Comparison of ENCODE assay signal across 1 cellular context in the genomic region with DNA sequence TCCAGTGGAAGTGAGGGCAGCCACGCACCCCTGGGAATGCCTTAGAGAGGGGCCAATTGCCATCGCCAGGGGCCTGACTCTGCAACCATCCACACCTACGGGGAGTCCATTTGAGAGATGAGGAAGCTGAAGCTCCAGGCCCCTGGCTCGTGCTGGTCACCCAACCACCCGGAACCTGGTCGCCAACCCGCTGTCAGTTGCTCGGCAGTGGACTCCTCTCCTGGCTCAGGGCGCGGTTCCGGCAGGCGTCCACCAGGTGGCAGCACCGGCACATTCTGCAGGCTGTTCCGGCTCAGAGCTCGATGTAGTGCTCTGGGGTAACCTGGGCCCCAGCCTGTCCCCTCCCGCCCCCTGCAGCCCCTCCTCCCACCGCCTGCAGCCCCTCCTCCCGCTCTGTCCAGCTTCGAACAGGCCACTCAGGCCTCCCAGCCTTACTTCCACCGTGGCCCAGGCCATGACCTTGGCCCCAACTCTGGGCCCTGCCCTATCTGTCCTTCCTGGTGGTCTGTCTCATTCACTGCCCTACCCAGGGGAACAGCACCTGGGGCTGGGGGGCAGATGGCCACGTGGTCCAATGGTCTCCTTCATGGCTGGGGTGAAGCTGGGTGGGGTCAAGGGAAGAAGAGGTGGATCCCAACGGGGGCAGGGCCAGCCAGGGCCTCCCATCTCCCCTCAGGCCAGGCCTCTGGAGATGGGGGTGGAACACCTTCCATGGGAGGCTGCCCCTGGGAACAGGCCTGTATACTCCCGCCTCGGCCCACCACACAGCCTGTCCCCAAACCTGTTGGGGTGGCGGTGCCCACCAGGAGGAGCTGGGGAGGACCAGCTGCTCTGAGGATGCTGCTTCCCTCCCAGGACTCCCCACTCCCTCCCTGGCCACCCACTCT.
TF ChIP-seq lines count a peak whose summit lies in the region.

No MANE protein-coding gene starts in this region.

TF ChIP-seq in HepG2, 621 proteins besides CTCF, POLR2A, EP300 and RAD21 (continued from another document and continues in another):
- TF ChIP-seq, protein P1, sequence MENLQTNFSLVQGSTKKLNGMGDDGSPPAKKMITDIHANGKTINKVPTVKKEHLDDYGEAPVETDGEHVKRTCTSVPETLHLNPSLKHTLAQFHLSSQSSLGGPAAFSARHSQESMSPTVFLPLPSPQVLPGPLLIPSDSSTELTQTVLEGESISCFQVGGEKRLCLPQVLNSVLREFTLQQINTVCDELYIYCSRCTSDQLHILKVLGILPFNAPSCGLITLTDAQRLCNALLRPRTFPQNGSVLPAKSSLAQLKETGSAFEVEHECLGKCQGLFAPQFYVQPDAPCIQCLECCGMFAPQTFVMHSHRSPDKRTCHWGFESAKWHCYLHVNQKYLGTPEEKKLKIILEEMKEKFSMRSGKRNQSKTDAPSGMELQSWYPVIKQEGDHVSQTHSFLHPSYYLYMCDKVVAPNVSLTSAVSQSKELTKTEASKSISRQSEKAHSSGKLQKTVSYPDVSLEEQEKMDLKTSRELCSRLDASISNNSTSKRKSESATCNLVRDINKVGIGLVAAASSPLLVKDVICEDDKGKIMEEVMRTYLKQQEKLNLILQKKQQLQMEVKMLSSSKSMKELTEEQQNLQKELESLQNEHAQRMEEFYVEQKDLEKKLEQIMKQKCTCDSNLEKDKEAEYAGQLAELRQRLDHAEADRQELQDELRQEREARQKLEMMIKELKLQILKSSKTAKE (CRISPR knock-in tag; IDR thresholded peaks at IDR 0.05; ENCODE audit: borderline replicate concordance): peak; percentile 91
- no peak for TF ChIP-seq ZNF101 (CRISPR knock-in tag; IDR thresholded peaks at IDR 0.05; ENCODE audit: borderline replicate concordance, low read depth)
- TF ChIP-seq, protein P2, sequence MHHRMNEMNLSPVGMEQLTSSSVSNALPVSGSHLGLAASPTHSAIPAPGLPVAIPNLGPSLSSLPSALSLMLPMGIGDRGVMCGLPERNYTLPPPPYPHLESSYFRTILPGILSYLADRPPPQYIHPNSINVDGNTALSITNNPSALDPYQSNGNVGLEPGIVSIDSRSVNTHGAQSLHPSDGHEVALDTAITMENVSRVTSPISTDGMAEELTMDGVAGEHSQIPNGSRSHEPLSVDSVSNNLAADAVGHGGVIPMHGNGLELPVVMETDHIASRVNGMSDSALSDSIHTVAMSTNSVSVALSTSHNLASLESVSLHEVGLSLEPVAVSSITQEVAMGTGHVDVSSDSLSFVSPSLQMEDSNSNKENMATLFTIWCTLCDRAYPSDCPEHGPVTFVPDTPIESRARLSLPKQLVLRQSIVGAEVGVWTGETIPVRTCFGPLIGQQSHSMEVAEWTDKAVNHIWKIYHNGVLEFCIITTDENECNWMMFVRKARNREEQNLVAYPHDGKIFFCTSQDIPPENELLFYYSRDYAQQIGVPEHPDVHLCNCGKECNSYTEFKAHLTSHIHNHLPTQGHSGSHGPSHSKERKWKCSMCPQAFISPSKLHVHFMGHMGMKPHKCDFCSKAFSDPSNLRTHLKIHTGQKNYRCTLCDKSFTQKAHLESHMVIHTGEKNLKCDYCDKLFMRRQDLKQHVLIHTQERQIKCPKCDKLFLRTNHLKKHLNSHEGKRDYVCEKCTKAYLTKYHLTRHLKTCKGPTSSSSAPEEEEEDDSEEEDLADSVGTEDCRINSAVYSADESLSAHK (CRISPR knock-in tag; IDR thresholded peaks at IDR 0.05; ENCODE audit: borderline replicate concordance): no peak
- TF ChIP-seq PTBP1 (IDR thresholded peaks at IDR 0.05; ENCODE audit: low read depth, low read length, poor library complexity, severe bottlenecking): no peak
- no peak for TF ChIP-seq SIN3B (IDR thresholded peaks at IDR 0.05; ENCODE audit: low read length)
- TF ChIP-seq DNMT1 (CRISPR knock-in tag; IDR thresholded peaks at IDR 0.05): no peak
- no peak for TF ChIP-seq CENPX (CRISPR knock-in tag; IDR thresholded peaks at IDR 0.05)
- no peak for TF ChIP-seq CENPT (CRISPR knock-in tag; IDR thresholded peaks at IDR 0.05; ENCODE audit: low read depth)
- TF ChIP-seq, protein P3, sequence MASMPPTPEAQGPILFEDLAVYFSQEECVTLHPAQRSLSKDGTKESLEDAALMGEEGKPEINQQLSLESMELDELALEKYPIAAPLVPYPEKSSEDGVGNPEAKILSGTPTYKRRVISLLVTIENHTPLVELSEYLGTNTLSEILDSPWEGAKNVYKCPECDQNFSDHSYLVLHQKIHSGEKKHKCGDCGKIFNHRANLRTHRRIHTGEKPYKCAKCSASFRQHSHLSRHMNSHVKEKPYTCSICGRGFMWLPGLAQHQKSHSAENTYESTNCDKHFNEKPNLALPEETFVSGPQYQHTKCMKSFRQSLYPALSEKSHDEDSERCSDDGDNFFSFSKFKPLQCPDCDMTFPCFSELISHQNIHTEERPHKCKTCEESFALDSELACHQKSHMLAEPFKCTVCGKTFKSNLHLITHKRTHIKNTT (CRISPR knock-in tag; IDR thresholded peaks at IDR 0.05): no peak
- no peak for TF ChIP-seq ZSCAN22 (CRISPR knock-in tag; IDR thresholded peaks at IDR 0.05)
- TF ChIP-seq TCF12 (IDR thresholded peaks at IDR 0.05): no peak
- no peak for TF ChIP-seq TCF12 (CRISPR knock-in tag; IDR thresholded peaks at IDR 0.05)
- TF ChIP-seq HOXD1 (CRISPR knock-in tag; IDR thresholded peaks at IDR 0.05): no peak
- TF ChIP-seq, protein P4, sequence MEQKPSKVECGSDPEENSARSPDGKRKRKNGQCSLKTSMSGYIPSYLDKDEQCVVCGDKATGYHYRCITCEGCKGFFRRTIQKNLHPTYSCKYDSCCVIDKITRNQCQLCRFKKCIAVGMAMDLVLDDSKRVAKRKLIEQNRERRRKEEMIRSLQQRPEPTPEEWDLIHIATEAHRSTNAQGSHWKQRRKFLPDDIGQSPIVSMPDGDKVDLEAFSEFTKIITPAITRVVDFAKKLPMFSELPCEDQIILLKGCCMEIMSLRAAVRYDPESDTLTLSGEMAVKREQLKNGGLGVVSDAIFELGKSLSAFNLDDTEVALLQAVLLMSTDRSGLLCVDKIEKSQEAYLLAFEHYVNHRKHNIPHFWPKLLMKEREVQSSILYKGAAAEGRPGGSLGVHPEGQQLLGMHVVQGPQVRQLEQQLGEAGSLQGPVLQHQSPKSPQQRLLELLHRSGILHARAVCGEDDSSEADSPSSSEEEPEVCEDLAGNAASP (CRISPR knock-in tag; IDR thresholded peaks at IDR 0.05; ENCODE audit: borderline replicate concordance): peak; percentile 60; the same call in 1 of the 2 replicates
- TF ChIP-seq ZFP36 (IDR thresholded peaks at IDR 0.05; ENCODE audit: borderline replicate concordance, low read depth, low read length, partially characterized antibody): no peak
- peak; percentile 73; the same call in 1 of the 2 replicates for TF ChIP-seq ZNF670 (CRISPR knock-in tag; IDR thresholded peaks at IDR 0.05; ENCODE audit: borderline replicate concordance)
- TF ChIP-seq RBM22 (optimal IDR thresholded peaks at IDR 0.05; ENCODE audit: low read length): peak; percentile 85
- TF ChIP-seq ZNF709 (CRISPR knock-in tag; IDR thresholded peaks at IDR 0.05): peak; percentile 62; the same call in 1 of the 2 replicates
- TF ChIP-seq, protein P5, sequence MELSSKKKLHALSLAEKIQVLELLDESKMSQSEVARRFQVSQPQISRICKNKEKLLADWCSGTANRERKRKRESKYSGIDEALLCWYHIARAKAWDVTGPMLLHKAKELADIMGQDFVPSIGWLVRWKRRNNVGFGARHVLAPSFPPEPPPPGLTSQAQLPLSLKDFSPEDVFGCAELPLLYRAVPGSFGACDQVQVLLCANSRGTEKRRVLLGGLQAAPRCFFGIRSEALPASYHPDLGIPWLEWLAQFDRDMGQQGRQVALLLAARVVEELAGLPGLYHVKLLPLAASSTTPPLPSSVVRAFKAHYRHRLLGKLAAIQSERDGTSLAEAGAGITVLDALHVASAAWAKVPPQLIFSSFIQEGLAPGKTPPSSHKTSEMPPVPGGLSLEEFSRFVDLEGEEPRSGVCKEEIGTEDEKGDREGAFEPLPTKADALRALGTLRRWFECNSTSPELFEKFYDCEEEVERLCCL (CRISPR knock-in tag; IDR thresholded peaks at IDR 0.05; ENCODE audit: borderline replicate concordance): no peak
- TF ChIP-seq, protein P6, sequence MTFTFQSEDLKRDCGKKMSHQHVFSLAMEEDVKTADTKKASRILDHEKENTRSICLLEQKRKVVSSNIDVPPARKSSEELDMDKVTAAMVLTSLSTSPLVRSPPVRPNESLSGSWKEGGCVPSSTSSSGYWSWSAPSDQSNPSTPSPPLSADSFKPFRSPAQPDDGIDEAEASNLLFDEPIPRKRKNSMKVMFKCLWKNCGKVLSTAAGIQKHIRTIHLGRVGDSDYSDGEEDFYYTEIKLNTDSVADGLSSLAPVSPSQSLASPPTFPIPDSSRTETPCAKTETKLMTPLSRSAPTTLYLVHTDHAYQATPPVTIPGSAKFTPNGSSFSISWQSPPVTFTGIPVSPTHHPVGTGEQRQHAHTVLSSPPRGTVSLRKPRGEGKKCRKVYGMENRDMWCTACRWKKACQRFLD (CRISPR knock-in tag; IDR thresholded peaks at IDR 0.05; ENCODE audit: borderline replicate concordance): no peak
- peak; percentile 63; the same call in 1 of the 2 replicates for TF ChIP-seq ZNF547 (CRISPR knock-in tag; IDR thresholded peaks at IDR 0.05)
- peak; percentile 92 for TF ChIP-seq ZFX (CRISPR knock-in tag; IDR thresholded peaks at IDR 0.05; ENCODE audit: low read depth)
- TF ChIP-seq, protein P7, sequence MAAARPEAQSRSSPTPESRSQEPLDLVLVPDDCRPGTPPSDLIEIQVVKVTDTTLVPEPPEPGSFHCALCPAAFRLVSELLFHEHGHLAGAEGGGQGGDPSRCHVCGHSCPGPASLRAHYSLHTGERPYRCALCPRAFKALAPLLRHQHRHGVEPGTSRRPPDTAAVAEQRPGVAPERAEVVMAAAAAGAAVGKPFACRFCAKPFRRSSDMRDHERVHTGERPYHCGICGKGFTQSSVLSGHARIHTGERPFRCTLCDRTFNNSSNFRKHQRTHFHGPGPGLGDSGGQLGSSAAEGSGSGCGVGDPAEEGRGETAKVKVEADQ (CRISPR knock-in tag; IDR thresholded peaks at IDR 0.05; ENCODE audit: borderline replicate concordance): peak; percentile 62; the same call in 1 of the 2 replicates
- TF ChIP-seq ZNF382 (CRISPR knock-in tag; IDR thresholded peaks at IDR 0.05; ENCODE audit: borderline replicate concordance): no peak
- 0 out of 2 replicates have a peak, but pooled peaks have one; percentile 32 for TF ChIP-seq FOXC1 (CRISPR knock-in tag; IDR thresholded peaks at IDR 0.05; ENCODE audit: borderline replicate concordance)
- TF ChIP-seq, protein P8, sequence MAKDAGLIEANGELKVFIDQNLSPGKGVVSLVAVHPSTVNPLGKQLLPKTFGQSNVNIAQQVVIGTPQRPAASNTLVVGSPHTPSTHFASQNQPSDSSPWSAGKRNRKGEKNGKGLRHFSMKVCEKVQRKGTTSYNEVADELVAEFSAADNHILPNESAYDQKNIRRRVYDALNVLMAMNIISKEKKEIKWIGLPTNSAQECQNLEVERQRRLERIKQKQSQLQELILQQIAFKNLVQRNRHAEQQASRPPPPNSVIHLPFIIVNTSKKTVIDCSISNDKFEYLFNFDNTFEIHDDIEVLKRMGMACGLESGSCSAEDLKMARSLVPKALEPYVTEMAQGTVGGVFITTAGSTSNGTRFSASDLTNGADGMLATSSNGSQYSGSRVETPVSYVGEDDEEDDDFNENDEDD (CRISPR knock-in tag; IDR thresholded peaks at IDR 0.05; ENCODE audit: borderline replicate concordance): peak; percentile 53; the same call in 1 of the 2 replicates
- TF ChIP-seq TGIF2 (CRISPR knock-in tag; IDR thresholded peaks at IDR 0.05): peak; percentile 46; the same call in 1 of the 2 replicates
- TF ChIP-seq ZNF10 (CRISPR knock-in tag; IDR thresholded peaks at IDR 0.05; ENCODE audit: borderline replicate concordance, low read depth): no peak
- peak; percentile 32; the same call in 1 of the 2 replicates for TF ChIP-seq KDM3A (CRISPR knock-in tag; IDR thresholded peaks at IDR 0.05; ENCODE audit: low read depth)
- TF ChIP-seq, protein P9, sequence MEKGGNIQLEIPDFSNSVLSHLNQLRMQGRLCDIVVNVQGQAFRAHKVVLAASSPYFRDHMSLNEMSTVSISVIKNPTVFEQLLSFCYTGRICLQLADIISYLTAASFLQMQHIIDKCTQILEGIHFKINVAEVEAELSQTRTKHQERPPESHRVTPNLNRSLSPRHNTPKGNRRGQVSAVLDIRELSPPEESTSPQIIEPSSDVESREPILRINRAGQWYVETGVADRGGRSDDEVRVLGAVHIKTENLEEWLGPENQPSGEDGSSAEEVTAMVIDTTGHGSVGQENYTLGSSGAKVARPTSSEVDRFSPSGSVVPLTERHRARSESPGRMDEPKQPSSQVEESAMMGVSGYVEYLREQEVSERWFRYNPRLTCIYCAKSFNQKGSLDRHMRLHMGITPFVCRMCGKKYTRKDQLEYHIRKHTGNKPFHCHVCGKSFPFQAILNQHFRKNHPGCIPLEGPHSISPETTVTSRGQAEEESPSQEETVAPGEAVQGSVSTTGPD (CRISPR knock-in tag; IDR thresholded peaks at IDR 0.05): no peak
- TF ChIP-seq LCORL (IDR thresholded peaks at IDR 0.05): no peak
- TF ChIP-seq LCORL (CRISPR knock-in tag; IDR thresholded peaks at IDR 0.05): peak; percentile 93
- no peak for TF ChIP-seq HNRNPUL1 (IDR thresholded peaks at IDR 0.05; ENCODE audit: low read depth, low read length)
- TF ChIP-seq ZNF510 (CRISPR knock-in tag; IDR thresholded peaks at IDR 0.05; ENCODE audit: low read depth): 0 out of 2 replicates have a peak, but pooled peaks have one; percentile 72
- no peak for TF ChIP-seq CCDC6 (CRISPR knock-in tag; IDR thresholded peaks at IDR 0.05)
- TF ChIP-seq HOXA9 (CRISPR knock-in tag; IDR thresholded peaks at IDR 0.05; ENCODE audit: borderline replicate concordance): no peak
- TF ChIP-seq, protein P10, sequence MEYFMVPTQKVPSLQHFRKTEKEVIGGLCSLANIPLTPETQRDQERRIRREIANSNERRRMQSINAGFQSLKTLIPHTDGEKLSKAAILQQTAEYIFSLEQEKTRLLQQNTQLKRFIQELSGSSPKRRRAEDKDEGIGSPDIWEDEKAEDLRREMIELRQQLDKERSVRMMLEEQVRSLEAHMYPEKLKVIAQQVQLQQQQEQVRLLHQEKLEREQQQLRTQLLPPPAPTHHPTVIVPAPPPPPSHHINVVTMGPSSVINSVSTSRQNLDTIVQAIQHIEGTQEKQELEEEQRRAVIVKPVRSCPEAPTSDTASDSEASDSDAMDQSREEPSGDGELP (IDR thresholded peaks at IDR 0.05; ENCODE audit: borderline replicate concordance, low read depth): no peak; the same call in 1 of the 2 replicates
- no peak for TF ChIP-seq ZNF468 (CRISPR knock-in tag; IDR thresholded peaks at IDR 0.05)
